Comparison of ENCODE assay signal across 1 cellular context in genomic region chr7:144786522-144786921, GRCh38.
TF ChIP-seq lines count a peak whose summit lies in the region.

No MANE protein-coding gene starts in this region.

TF ChIP-seq in SK-N-SH, 30 proteins besides CTCF, POLR2A, EP300 and RAD21 (continued from another document):
- TF ChIP-seq TEAD4 (IDR thresholded peaks at IDR 0.05; ENCODE audit: borderline replicate concordance, insufficient read depth) (no peak), FOSL2 (IDR thresholded peaks at IDR 0.05; ENCODE audit: borderline replicate concordance, low read depth) (no peak), PBX3 (IDR thresholded peaks at IDR 0.05) (no peak), SIN3A (IDR thresholded peaks at IDR 0.05; ENCODE audit: borderline replicate concordance, low read depth, low read length) (no peak), ZBTB33 (IDR thresholded peaks at IDR 0.05; ENCODE audit: borderline replicate concordance, low read depth) (no peak), USF2 (IDR thresholded peaks at IDR 0.05; ENCODE audit: borderline replicate concordance, low read depth, low read length) (no peak), RFX5 (IDR thresholded peaks at IDR 0.05; ENCODE audit: low read length) (no peak), YY1 (IDR thresholded peaks at IDR 0.05; ENCODE audit: low read depth) (no peak), RXRA (IDR thresholded peaks at IDR 0.05; ENCODE audit: borderline replicate concordance, low read depth) (no peak), IRF3 (IDR thresholded peaks at IDR 0.05; ENCODE audit: low read depth, low read length) (no peak)
